18 cellular contexts compared by ENCODE assay signal in the genomic region with DNA sequence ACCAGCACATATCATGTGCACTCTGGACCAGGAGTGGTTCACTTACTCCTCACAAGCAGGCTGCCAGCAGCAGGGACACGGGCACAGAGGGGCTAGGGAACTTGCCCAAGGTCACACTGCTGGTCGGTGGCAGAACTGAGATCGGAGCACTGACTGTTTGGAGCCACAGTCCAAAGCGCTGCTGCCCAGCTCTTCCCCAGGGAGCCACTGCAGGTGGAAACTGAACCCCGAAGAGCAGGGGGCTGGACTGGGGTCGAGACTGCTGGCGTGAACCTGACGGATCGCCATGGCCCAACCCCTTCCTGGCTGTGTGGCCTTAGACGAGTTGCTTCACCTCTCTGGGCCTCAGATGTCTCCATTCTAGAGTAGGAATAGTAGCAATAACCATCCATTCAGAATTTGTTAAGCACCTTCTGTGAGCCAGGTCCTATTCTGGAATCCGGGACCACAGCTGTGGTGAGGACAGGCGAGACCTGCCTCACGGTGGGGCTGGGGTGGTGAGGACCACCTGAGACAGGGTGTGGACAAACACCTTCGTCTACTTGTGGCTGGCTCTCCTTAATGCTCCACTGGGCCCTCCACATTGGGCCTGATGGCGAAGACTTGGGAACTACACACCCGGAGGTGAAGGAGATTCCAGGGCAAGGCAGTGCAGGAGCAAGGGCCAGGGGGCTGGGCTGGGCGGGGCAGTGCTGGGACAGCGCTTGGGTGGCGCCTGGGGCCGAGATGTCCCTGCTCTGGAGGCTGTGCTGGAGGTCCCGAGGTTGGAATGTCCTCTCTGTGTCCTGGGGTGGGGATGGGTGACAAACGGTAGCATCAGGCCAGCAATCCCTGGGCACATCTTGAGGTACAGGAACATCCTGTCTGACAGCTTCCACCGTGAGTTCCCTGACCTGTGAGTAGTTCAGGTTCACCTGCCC. TPM values are rescaled to one million over a fixed set of nuclear protein-coding genes. Genes with fewer than 3 reads are reported as not detected.
DNase-seq lines count a peak whose midpoint lies in the region; ATAC-seq, FAIRE-seq and TF ChIP-seq lines count a peak whose summit lies in the region.
"Had no signal": no experiment of that assay in that cellular context is flagged by ENCODE, and none has a peak within 500 bp of the region (broad histone marks: within the 10 kb centered on the region; RNA-seq: fewer than 3 reads in every experiment).

No MANE protein-coding gene starts in this region.

- ATAC-seq in CD4-positive, CD25-positive, alpha-beta regulatory T cell (ENCODE audit: low read depth in 2 of 2), result no peak
- no peak for ATAC-seq in naive thymus-derived CD8-positive, alpha-beta T cell
- no peak for ATAC-seq in activated CD4-positive, CD25-positive, alpha-beta regulatory T cell treated with anti-CD3 and anti-CD28 coated beads, Interleukin-2, amount 50 U/mL, for 24 hours
- ATAC-seq: activated naive CD4-positive, alpha-beta T cell treated with anti-CD3 and anti-CD28 coated beads, Interleukin-2, amount 50 U/mL, for 72 hours had no signal

- H3K36me3 ChIP-seq in CD4-positive, CD25-positive, alpha-beta regulatory T cell (ENCODE audit: control insufficient read depth, insufficient read depth, low read length), result no peaks in the 10 kb centered on the region
- H3K36me3 ChIP-seq in colonic mucosa, result no peaks in the 10 kb centered on the region

- peak overlapping the region in 1 of 2 donors; percentile 64 for H3K9ac ChIP-seq in colonic mucosa (ENCODE audit: low read depth in 2 of 2, low read length in 2 of 2)

- POLR2A ChIA-PET in naive thymus-derived CD8-positive, alpha-beta T cell (lab: Charles Lee), result interaction anchor here (1.2 kb wide), 1 partner anchor 25 kb away, joined by 4 read pairs; no protein-coding TSS in a partner anchor

- H3K27me3 Mint-ChIP-seq in CD4-positive, CD25-positive, alpha-beta regulatory T cell, result no peaks in the 10 kb centered on the region
- no peaks in the 10 kb centered on the region for H3K27me3 Mint-ChIP-seq in naive thymus-derived CD8-positive, alpha-beta T cell
- H3K27me3 Mint-ChIP-seq: progenitor cell of endocrine pancreas had no signal

- no peaks in the 10 kb centered on the region for H3K9me3 ChIP-seq in CD4-positive, CD25-positive, alpha-beta regulatory T cell (ENCODE audit: control insufficient read depth in 2 of 2, low read length in 2 of 2)
- H3K9me3 ChIP-seq in colonic mucosa, result no peaks in the 10 kb centered on the region

- peak overlapping the region in 3 of 4 donors; percentile 8 to 57 (median 38) for H3K4me3 Mint-ChIP-seq in CD4-positive, CD25-positive, alpha-beta regulatory T cell
- peak overlapping the region in 5 of 10 donors; percentile 6 to 62 (median 22) for H3K4me3 Mint-ChIP-seq in naive thymus-derived CD8-positive, alpha-beta T cell
- H3K4me3 Mint-ChIP-seq: CD14-positive monocyte had no signal

- peaks cover 13% of the 10 kb centered on the region for H3K4me1 ChIP-seq in CD4-positive, CD25-positive, alpha-beta regulatory T cell (ENCODE audit: control insufficient read depth, insufficient read depth, low read length, poor library complexity, severe bottlenecking)
- peaks cover 35% of the 10 kb centered on the region for H3K4me1 ChIP-seq in colonic mucosa

- H3K27me3 ChIP-seq in CD4-positive, CD25-positive, alpha-beta regulatory T cell (ENCODE audit: control insufficient read depth, insufficient read depth, low read length), result no peaks in the 10 kb centered on the region
- H3K27me3 ChIP-seq in colonic mucosa, result no peaks in the 10 kb centered on the region

- no peak overlapping the region for H3K4me3 ChIP-seq in CD4-positive, CD25-positive, alpha-beta regulatory T cell (ENCODE audit: low read depth, low read length)
- H3K4me3 ChIP-seq in colonic mucosa, result no peak overlapping the region

- intact Hi-C loops in colonic mucosa (cut with DNase I), result no loop called here

- H3K27ac ChIP-seq in CD4-positive, CD25-positive, alpha-beta regulatory T cell (ENCODE audit: insufficient read depth, low read length, poor library complexity, severe bottlenecking), result no peak overlapping the region
- H3K27ac ChIP-seq in colonic mucosa (peak overlapping the region; percentile 78), caudate nucleus (ENCODE audit: low read depth, low read length) (no peak overlapping the region)

- no peak for TF ChIP-seq CTCF in colonic mucosa (IDR thresholded peaks at IDR 0.05)

- H3K36me3 Mint-ChIP-seq in CD4-positive, CD25-positive, alpha-beta regulatory T cell, result no peaks in the 10 kb centered on the region
- no peaks in the 10 kb centered on the region for H3K36me3 Mint-ChIP-seq in naive thymus-derived CD8-positive, alpha-beta T cell
- H3K36me3 Mint-ChIP-seq: activated naive CD4-positive, alpha-beta T cell treated with anti-CD3 and anti-CD28 coated beads, Interleukin-2, amount 50 U/mL, for 72 hours; CD14-positive monocyte had no signal

- peak overlapping the region in 1 of 3 donors; percentile 94 for H3K27ac Mint-ChIP-seq in CD4-positive, CD25-positive, alpha-beta regulatory T cell
- H3K27ac Mint-ChIP-seq in naive thymus-derived CD8-positive, alpha-beta T cell, result peak overlapping the region in 7 of 10 donors; percentile 29 to 87 (median 43)
- H3K27ac Mint-ChIP-seq: activated naive CD4-positive, alpha-beta T cell treated with anti-CD3 and anti-CD28 coated beads, Interleukin-2, amount 50 U/mL, for 72 hours had no signal

- H3K9me3 Mint-ChIP-seq in CD4-positive, CD25-positive, alpha-beta regulatory T cell, result no peaks in the 10 kb centered on the region
- no peaks in the 10 kb centered on the region for H3K9me3 Mint-ChIP-seq in naive thymus-derived CD8-positive, alpha-beta T cell
- H3K9me3 Mint-ChIP-seq: activated naive CD4-positive, alpha-beta T cell treated with anti-CD3 and anti-CD28 coated beads, Interleukin-2, amount 50 U/mL, for 72 hours; CD14-positive monocyte had no signal

- DNase-seq in CD4-positive, CD25-positive, alpha-beta regulatory T cell, result no peak
- DNase-seq in NCI-H510A (lab: John Stamatoyannopoulos, UW), result peak; percentile 17
- peak; percentile 64 for DNase-seq in colonic mucosa
- DNase-seq in naive thymus-derived CD8-positive, alpha-beta T cell, result no peak
- DNase-seq in RCC 7860 (ENCODE audit: low spot score), result no peak
- DNase-seq in caudate nucleus (lab: John Stamatoyannopoulos, UW), result no peak
- DNase-seq in effector CD4-positive, alpha-beta T cell, result no peak
- DNase-seq: activated CD4-positive, alpha-beta T cell treated with anti-CD3 and anti-CD28 coated beads, Interleukin-2, amount 50 U/mL, for 48 hours; cerebellar nuclear complex; GDM1; Karpas-422; NCI-H526; RPMI8226; T1000 had no signal

- H3K4me1 Mint-ChIP-seq in CD4-positive, CD25-positive, alpha-beta regulatory T cell, result peaks cover 0 to 14% (median 8%) of the 10 kb centered on the region in 4 donors
- peaks cover 4 to 22% (median 12%) of the 10 kb centered on the region in 4 donors for H3K4me1 Mint-ChIP-seq in naive thymus-derived CD8-positive, alpha-beta T cell

- no peak for FAIRE-seq in RCC 7860 (lab: Jason Lieb, UNC)

RNA-seq across cellular contexts. Expression of a gene that starts 32.0 kb away (rescaled TPM):
- 25.3 TPM for total RNA-seq in CD4-positive, CD25-positive, alpha-beta regulatory T cell
- polyA plus RNA-seq in CD4-positive, CD25-positive, alpha-beta regulatory T cell, result 10 to 100 TPM in 2 of 4 donors, 1 to 10 TPM in 2; 5.6 to 16.7 (median 10.8) TPM
- 10 to 100 TPM; 20.8 to 32.8 TPM for total RNA-seq in colonic mucosa
- 10 to 100 TPM; 29.9 to 31.0 TPM for total RNA-seq in naive thymus-derived CD8-positive, alpha-beta T cell
- 10 to 100 TPM; 11.9 to 15.4 (median 13.7) TPM for polyA plus RNA-seq in naive thymus-derived CD8-positive, alpha-beta T cell

RNA-seq across cellular contexts. Expression of a gene that starts 34.6 kb away (rescaled TPM):
- total RNA-seq in CD4-positive, CD25-positive, alpha-beta regulatory T cell, result 27.5 TPM
- 100 to 1,000 TPM in 1 of 4 donors, 10 to 100 TPM in 3; 81.1 to 103 (median 94.8) TPM for polyA plus RNA-seq in CD4-positive, CD25-positive, alpha-beta regulatory T cell
- total RNA-seq in colonic mucosa, result 10 to 100 TPM; 14.4 to 16.4 TPM
- 10 to 100 TPM; 38.7 to 40.0 TPM for total RNA-seq in naive thymus-derived CD8-positive, alpha-beta T cell
- polyA plus RNA-seq in naive thymus-derived CD8-positive, alpha-beta T cell, result 10 to 100 TPM; 65.8 to 81.6 (median 75.4) TPM

RNA-seq across cellular contexts. Expression of a gene that starts 40.9 kb away (rescaled TPM):
- 32.6 TPM for total RNA-seq in CD4-positive, CD25-positive, alpha-beta regulatory T cell
- polyA plus RNA-seq in CD4-positive, CD25-positive, alpha-beta regulatory T cell, result 100 to 1,000 TPM; 139 to 156 (median 150) TPM
- total RNA-seq in colonic mucosa, result 10 to 100 TPM; 33.6 to 37.4 TPM
- total RNA-seq in naive thymus-derived CD8-positive, alpha-beta T cell, result 100 to 1,000 TPM; 123 to 127 TPM
- 100 to 1,000 TPM; 102 to 124 (median 105) TPM for polyA plus RNA-seq in naive thymus-derived CD8-positive, alpha-beta T cell

RNA-seq across cellular contexts. Expression of a gene that starts 56.9 kb away (rescaled TPM):
- total RNA-seq in CD4-positive, CD25-positive, alpha-beta regulatory T cell, result not detected
- 1 to 10 TPM in 3 of 4 donors, not detected in 1; 1.2 to 4.1 (median 1.5) TPM for polyA plus RNA-seq in CD4-positive, CD25-positive, alpha-beta regulatory T cell
- 100 to 1,000 TPM; 137 to 547 TPM for total RNA-seq in colonic mucosa
- total RNA-seq in naive thymus-derived CD8-positive, alpha-beta T cell, result 1 to 10 TPM in 1 of 2 experiments, under 1 TPM in 1; 0.39 to 3.0 TPM
- polyA plus RNA-seq in naive thymus-derived CD8-positive, alpha-beta T cell, result 1 to 10 TPM in 1 of 3 donors, not detected in 2; 3.2 TPM

Comparison
In these comparisons a context has a peak if more than half of its experiments do, and no peak if none do; other contexts are left out.
1. DNase-seq: peak in NCI-H510A (single experiment) and colonic mucosa (single experiment); none in CD4-positive, CD25-positive, alpha-beta regulatory T cell (0 of 3), naive thymus-derived CD8-positive, alpha-beta T cell (0 of 10), RCC 7860 (single experiment), caudate nucleus (0 of 61) and effector CD4-positive, alpha-beta T cell (single experiment).